In genomic region chr10:44967596-44967995, GRCh38 we compare ENCODE assay signal across 8 cellular contexts. TPM values are rescaled to one million over a fixed set of nuclear protein-coding genes. Genes with fewer than 3 reads are reported as not detected.
DNase-seq lines count a peak whose midpoint lies in the region; ATAC-seq and TF ChIP-seq lines count a peak whose summit lies in the region.
"Had no signal": no experiment of that assay in that cellular context is flagged by ENCODE, and none has a peak within 500 bp of the region (broad histone marks: within the 10 kb centered on the region; RNA-seq: fewer than 3 reads in every experiment).

No MANE protein-coding gene starts in this region.

- H3K36me3 ChIP-seq in muscle layer of duodenum (ENCODE audit: control insufficient read depth in 1 of 2, insufficient read depth in 2 of 2, low read length in 2 of 2) (peaks cover 24 to 25% of the 10 kb centered on the region in 2 donors), thymus (ENCODE audit: control insufficient read depth, insufficient read depth) (no peaks in the 10 kb centered on the region)

- TF ChIP-seq POLR2A in NB4 (IDR thresholded peaks at IDR 0.05; ENCODE audit: extremely low read depth, insufficient read length) (no peak), erythroblast (IDR thresholded peaks at IDR 0.05; ENCODE audit: low read length) (no peak)

- 74% methylated on average over 4 of the region's 4 CpGs for WGBS in thymus

- no peaks in the 10 kb centered on the region for H3K27me3 ChIP-seq in muscle layer of duodenum (ENCODE audit: low read depth, low read length)
- no peaks in the 10 kb centered on the region for H3K27me3 ChIP-seq in thymus (ENCODE audit: control insufficient read depth, insufficient read depth)

- H3K9me3 ChIP-seq in muscle layer of duodenum (ENCODE audit: control insufficient read depth in 1 of 2, low read length in 2 of 2) (no peaks in the 10 kb centered on the region), thymus (ENCODE audit: control insufficient read depth) (no peaks in the 10 kb centered on the region)

- peaks cover 60% of the 10 kb centered on the region for H3K4me1 Mint-ChIP-seq in chondrocyte (ENCODE audit: low read depth)

- H3K4me3 Mint-ChIP-seq in chondrocyte (ENCODE audit: unreplicated experiment): no peak overlapping the region

- peak overlapping the region; percentile 71 for H3K27ac Mint-ChIP-seq in chondrocyte (ENCODE audit: unreplicated experiment)

- DNase-seq in NB4 (ENCODE audit: low read depth) (peak; percentile 79), chondrocyte (ENCODE audit: low spot score) (no peak), NCI-H187 (lab: John Stamatoyannopoulos, UW) (no peak), erythroblast (lab: John Stamatoyannopoulos, UW) (no peak)
- DNase-seq: NCI-H524 had no signal

- H3K36me3 Mint-ChIP-seq in chondrocyte (ENCODE audit: low read depth): peaks cover 14% of the 10 kb centered on the region

- no peaks in the 10 kb centered on the region for H3K27me3 Mint-ChIP-seq in chondrocyte (ENCODE audit: low read depth)

- H3K27ac ChIP-seq in muscle layer of duodenum (ENCODE audit: low read length) (peak overlapping the region; percentile 64), thymus (ENCODE audit: low read depth) (peak overlapping the region; percentile 61)

- TF ChIP-seq CTCF in NB4 (IDR thresholded peaks at IDR 0.05; ENCODE audit: low read depth, low read length): no peak
- TF ChIP-seq CTCF in chondrocyte (IDR thresholded peaks at IDR 0.05): no peak

- no peaks in the 10 kb centered on the region for H3K9me3 Mint-ChIP-seq in chondrocyte (ENCODE audit: low read depth)

- H3K4me3 ChIP-seq in NB4 (ENCODE audit: low read depth, low read length): peak overlapping the region; percentile 38
- no peak overlapping the region for H3K4me3 ChIP-seq in muscle layer of duodenum (ENCODE audit: low read depth in 1 of 2, low read length in 2 of 2)
- H3K4me3 ChIP-seq in thymus (ENCODE audit: low read length): no peak overlapping the region

- ATAC-seq in HG03378 (IDR thresholded peaks at IDR 0.05; ENCODE audit: unreplicated experiment): no peak

- peaks cover 30 to 40% of the 10 kb centered on the region in 2 donors for H3K4me1 ChIP-seq in muscle layer of duodenum (ENCODE audit: control insufficient read depth in 1 of 2, insufficient read depth in 2 of 2, low read length in 2 of 2)
- peaks cover 42% of the 10 kb centered on the region for H3K4me1 ChIP-seq in thymus (ENCODE audit: control insufficient read depth, insufficient read depth, low read length)

RNA-seq across cellular contexts. Expression of gene RASSF4, which starts 8.0 kb away (rescaled TPM):
- 24.6 to 37.8 TPM (median 35.9 TPM) in 3 replicates for total RNA-seq in chondrocyte
- 50.0 TPM for polyA plus RNA-seq in thymus

RNA-seq across cellular contexts. Expression of gene DEPP1, which starts 11.0 kb away (rescaled TPM):
- 9.4 to 105 TPM (median 105 TPM) in 3 replicates for total RNA-seq in chondrocyte
- 51.6 TPM for polyA plus RNA-seq in thymus

RNA-seq across cellular contexts. Expression of gene ZNF22, which starts 33.1 kb away (rescaled TPM):
- total RNA-seq in chondrocyte: 15.5 to 21.6 TPM (median 19.8 TPM) in 3 replicates
- polyA plus RNA-seq in thymus: 51.7 TPM

RNA-seq across cellular contexts. Expression of gene TMEM72, which starts 56.5 kb away (rescaled TPM):
- not detected in 3 replicates for total RNA-seq in chondrocyte
- polyA plus RNA-seq in thymus: 0.07 TPM
